Comparison of ENCODE assay signal across 22 cellular contexts in genomic region chr1:39751595-39751994, GRCh38. TPM values are rescaled to one million over a fixed set of nuclear protein-coding genes. Genes with fewer than 3 reads are reported as not detected.
DNase-seq lines count a peak whose midpoint lies in the region; ATAC-seq and TF ChIP-seq lines count a peak whose summit lies in the region.
"Had no signal": no experiment of that assay in that cellular context is flagged by ENCODE, and none has a peak within 500 bp of the region (broad histone marks: within the 10 kb centered on the region; RNA-seq: fewer than 3 reads in every experiment).

No MANE protein-coding gene starts in this region.

- no peak overlapping the region for H3K56ac ChIP-seq in H9 (ENCODE audit: insufficient read length, low read depth, low read length)

- H3K23ac ChIP-seq in H9 (ENCODE audit: insufficient read length, low read depth, low read length) = no peak overlapping the region

- no peak overlapping the region for H2AFZ ChIP-seq in H9 (ENCODE audit: low read length)
- H2AFZ ChIP-seq: GM23248 had no signal

- H3K4me2 ChIP-seq in H9 (ENCODE audit: insufficient read depth, insufficient read length, low read length) = no peak overlapping the region

- H3K27ac Mint-ChIP-seq in H9 = peak overlapping the region in 1 of 3 experiments; percentile 59; a peak in 1 of 7 replicates
- no peak overlapping the region for H3K27ac Mint-ChIP-seq in osteocyte (ENCODE audit: unreplicated experiment)
- H3K27ac Mint-ChIP-seq: B cell; CD4-positive, CD25-positive, alpha-beta regulatory T cell had no signal

- no peak overlapping the region for H4K8ac ChIP-seq in H9 (replicated peaks; ENCODE audit: insufficient read length, low read depth, low read length)

- no peak overlapping the region for H3T11ph ChIP-seq in H9 (ENCODE audit: low read length)

- H3K23me2 ChIP-seq in H9 (ENCODE audit: insufficient read length, low read depth, low read length, poor library complexity, severe bottlenecking) = no peaks in the 10 kb centered on the region

- H3K27me3 Mint-ChIP-seq in H9 (ENCODE audit: low read depth) = no peaks in the 10 kb centered on the region
- no peaks in the 10 kb centered on the region for H3K27me3 Mint-ChIP-seq in osteocyte (ENCODE audit: unreplicated experiment)
- H3K27me3 Mint-ChIP-seq: B cell; CD4-positive, CD25-positive, alpha-beta regulatory T cell; CD8-positive, alpha-beta memory T cell had no signal

- no peak overlapping the region for H2BK15ac ChIP-seq in H9 (ENCODE audit: low read depth, low read length)

- H3K4me1 ChIP-seq in H9 (ENCODE audit: insufficient read depth, low read length) = no peaks in the 10 kb centered on the region

- H3K18ac ChIP-seq in H9 (ENCODE audit: insufficient read length, low read depth, low read length) = no peak overlapping the region

- no peak overlapping the region for H4K91ac ChIP-seq in H9 (ENCODE audit: insufficient read length, low read depth, low read length)

- H3K4me3 Mint-ChIP-seq in H9 (no peak overlapping the region), osteocyte (ENCODE audit: unreplicated experiment) (no peak overlapping the region)
- H3K4me3 Mint-ChIP-seq: B cell; CD4-positive, CD25-positive, alpha-beta regulatory T cell; CD8-positive, alpha-beta memory T cell had no signal

- H3K4ac ChIP-seq in H9 (ENCODE audit: low read depth, low read length) = no peak overlapping the region

- DNase-seq in H9 = peak; percentile 4
- peak; percentile 43 for DNase-seq in dermis blood vessel endothelial cell
- DNase-seq in osteocyte (ENCODE audit: extremely low spot score, unreplicated experiment) = peak; percentile 32
- DNase-seq: C1 segment of cervical spinal cord; CD4-positive, CD25-positive, alpha-beta regulatory T cell; CD8-positive, alpha-beta memory T cell; COR-L47; DMS 273 treated with DMSO at 0.1 percent for 48 hours; DMS53; DND-41; EL; GM23248; HCEC 1CT; IMR-90 had no signal

- no peaks in the 10 kb centered on the region for H3K9me3 Mint-ChIP-seq in H9
- no peaks in the 10 kb centered on the region for H3K9me3 Mint-ChIP-seq in osteocyte (ENCODE audit: unreplicated experiment)
- H3K9me3 Mint-ChIP-seq: CD8-positive, alpha-beta memory T cell had no signal

- H3K36me3 Mint-ChIP-seq in H9 (ENCODE audit: insufficient read depth in 1 of 3, low read depth in 3 of 3) = peaks cover 25 to 89% (median 63%) of the 10 kb centered on the region in 3 experiments; a peak in 6 of 7 replicates
- H3K36me3 Mint-ChIP-seq in osteocyte (ENCODE audit: unreplicated experiment) = peaks cover 55% of the 10 kb centered on the region

- H4K20me1 ChIP-seq in H9 (ENCODE audit: control insufficient read depth, insufficient read depth, insufficient read length) = no peaks in the 10 kb centered on the region

- H3K79me1 ChIP-seq in H9 (ENCODE audit: insufficient read depth, low read depth, low read length, poor library complexity, severe bottlenecking) = no peaks in the 10 kb centered on the region

- no peak overlapping the region for H3K9ac ChIP-seq in H9 (ENCODE audit: extremely low read depth, insufficient read length, low read length)
- H3K9ac ChIP-seq: GM23248 had no signal

- H3K79me2 ChIP-seq in H9 (ENCODE audit: insufficient read depth, low read length) = no peaks in the 10 kb centered on the region

- H2BK120ac ChIP-seq in H9 (ENCODE audit: low read depth, low read length, poor library complexity, severe bottlenecking) = no peak overlapping the region

- H3K4me1 Mint-ChIP-seq in H9 (no peaks in the 10 kb centered on the region), osteocyte (ENCODE audit: unreplicated experiment) (no peaks in the 10 kb centered on the region)
- H3K4me1 Mint-ChIP-seq: B cell had no signal

- H4K5ac ChIP-seq in H9 (ENCODE audit: insufficient read length, low read depth, low read length) = no peak overlapping the region

- no peak overlapping the region for H2AK5ac ChIP-seq in H9 (ENCODE audit: insufficient read length, low read length)

- ATAC-seq in GM19035 (IDR thresholded peaks at IDR 0.05; ENCODE audit: unreplicated experiment) (no peak), HG03045 (IDR thresholded peaks at IDR 0.05; ENCODE audit: unreplicated experiment) (no peak), GM19351 (IDR thresholded peaks at IDR 0.05; ENCODE audit: unreplicated experiment) (no peak)
- ATAC-seq: GM12878 had no signal

- H3K27me3 ChIP-seq in H9 (ENCODE audit: insufficient read depth, low read length) = no peaks in the 10 kb centered on the region

- H2BK12ac ChIP-seq in H9 (ENCODE audit: insufficient read length, low read depth, low read length) = no peak overlapping the region

- no peak for TF ChIP-seq CTCF in H9 (conservative IDR thresholded peaks at IDR 0.05)
- TF ChIP-seq CTCF in osteocyte (IDR thresholded peaks at IDR 0.05) = no peak

- H3K14ac ChIP-seq in H9 (ENCODE audit: insufficient read depth, low read length) = no peak overlapping the region

- WGBS in H9 (ENCODE audit: extremely low coverage, insufficient read length, low lambda C conversion rate) = no CpG with 5 or more reads among the region's 7 CpGs

- H3K9me3 ChIP-seq in H9 (ENCODE audit: control insufficient read depth, low read depth, low read length) = no peaks in the 10 kb centered on the region

- H3K27ac ChIP-seq in H9 (ENCODE audit: insufficient read length, low read depth, low read length) = no peak overlapping the region
- H3K27ac ChIP-seq: GM23248 had no signal

- H2BK5ac ChIP-seq in H9 (ENCODE audit: insufficient read length, low read length) = no peak overlapping the region

- no peak overlapping the region for H2BK20ac ChIP-seq in H9 (ENCODE audit: low read depth, low read length, poor library complexity, severe bottlenecking)

RNA-seq across cellular contexts. Expression of gene PPIE, which starts 12.9 kb away (rescaled TPM):
- total RNA-seq in H9 (2021) (36.3 and 38.8 TPM in 2 replicates), dermis blood vessel endothelial cell (37.4 and 41.7 TPM in 2 replicates), osteocyte (38.4 and 40.8 TPM in 2 replicates)

RNA-seq across cellular contexts. Expression of gene OXCT2, which starts 19.6 kb away (rescaled TPM):
- total RNA-seq in H9 (2021) (3.7 and 4.3 TPM in 2 replicates), dermis blood vessel endothelial cell (2.9 and 7.0 TPM in 2 replicates), osteocyte (0.18 TPM in 1 of 2 replicates, not detected in the other)
- total RNA-seq: A172; CD4-positive, CD25-positive, alpha-beta regulatory T cell; G401; H4 had no signal

RNA-seq across cellular contexts. Expression of gene BMP8B, which starts 37.1 kb away (rescaled TPM):
- total RNA-seq in H9 (2021) = 0.33 and 0.42 TPM in 2 replicates
- 0.17 and 0.47 TPM in 2 replicates for total RNA-seq in dermis blood vessel endothelial cell
- 0.08 TPM in 1 of 2 replicates, not detected in the other for total RNA-seq in osteocyte
- total RNA-seq: GM23248, IMR-90 had no signal
